Comparison of ENCODE assay signal across 9 cellular contexts in the genomic region with DNA sequence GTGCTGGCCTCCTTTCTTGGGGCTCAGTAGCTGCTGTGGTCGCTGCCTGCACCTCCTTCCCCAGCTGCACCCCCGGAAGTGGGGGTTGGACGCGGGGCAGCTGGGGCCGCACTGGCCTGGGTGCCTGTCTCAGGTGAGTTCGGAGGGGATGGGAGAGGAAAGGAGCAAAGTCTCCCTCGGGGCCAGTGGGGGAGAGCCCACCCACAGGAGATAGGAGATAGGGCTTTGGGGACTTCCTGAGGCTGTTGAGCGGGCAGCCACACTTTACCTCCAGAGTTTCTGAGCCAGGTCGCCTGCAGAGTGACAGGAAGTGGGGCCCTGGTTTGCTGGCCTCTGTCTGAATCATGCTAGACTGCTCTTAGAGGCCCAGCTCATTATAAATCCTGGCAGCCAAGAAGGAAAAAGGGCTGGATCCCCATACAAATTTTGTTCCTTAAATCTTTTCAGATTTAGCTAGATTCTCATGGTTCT. TPM values are rescaled to one million over a fixed set of nuclear protein-coding genes. Genes with fewer than 3 reads are reported as not detected.
DNase-seq lines count a peak whose midpoint lies in the region; ATAC-seq and TF ChIP-seq lines count a peak whose summit lies in the region.
"Had no signal": no experiment of that assay in that cellular context is flagged by ENCODE, and none has a peak within 500 bp of the region (broad histone marks: within the 10 kb centered on the region; RNA-seq: fewer than 3 reads in every experiment).

No MANE protein-coding gene starts in this region.

- peaks cover 8% of the 10 kb centered on the region for H3K36me3 Mint-ChIP-seq in activated naive CD8-positive, alpha-beta T cell

- peak overlapping the region; percentile 81 for H3K27ac ChIP-seq in OCI-LY1 (ENCODE audit: low read depth, low read length, poor library complexity, severe bottlenecking)
- no peak overlapping the region for H3K27ac ChIP-seq in body of pancreas
- H3K27ac ChIP-seq: SJSA1 had no signal

- DNase-seq in stimulated activated CD4-positive, alpha-beta T cell treated with anti-CD3 and anti-CD28 coated beads, Interleukin-4, amount 100 ng/mL, for 24 hours = peak; percentile 69
- no peak for DNase-seq in body of pancreas
- no peak for DNase-seq in NCI-H1048 (lab: John Stamatoyannopoulos, UW)
- DNase-seq in NCI-H774 (lab: John Stamatoyannopoulos, UW) = no peak

- no peaks in the 10 kb centered on the region for H3K9me3 Mint-ChIP-seq in activated naive CD8-positive, alpha-beta T cell (ENCODE audit: low read depth)

- H3K27me3 ChIP-seq in OCI-LY1 (ENCODE audit: insufficient read depth, low read length) (no peaks in the 10 kb centered on the region), body of pancreas (no peaks in the 10 kb centered on the region)
- H3K27me3 ChIP-seq: SJSA1 had no signal

- ATAC-seq in GM18858 (IDR thresholded peaks at IDR 0.05; ENCODE audit: unreplicated experiment) = peak; percentile 34
- peak; percentile 68 for ATAC-seq in HG02759 (IDR thresholded peaks at IDR 0.05; ENCODE audit: unreplicated experiment)
- ATAC-seq in body of pancreas = no peak

- H3K36me3 ChIP-seq in OCI-LY1 (ENCODE audit: insufficient read depth, low read length) = peaks cover 11% of the 10 kb centered on the region; the same call in 1 of the 2 replicates
- H3K36me3 ChIP-seq in body of pancreas (replicated peaks in 1 of 2; ENCODE audit: insufficient read depth in 1 of 2, low read depth in 2 of 2) = no peaks in the 10 kb centered on the region
- H3K36me3 ChIP-seq: SJSA1 had no signal

- H3F3A ChIP-seq in OCI-LY1 (ENCODE audit: insufficient read depth, low read length) = peaks cover 6% of the 10 kb centered on the region

- H3K4me1 ChIP-seq in OCI-LY1 (ENCODE audit: insufficient read depth, low read length, severe bottlenecking) (peaks cover 100% of the 10 kb centered on the region), body of pancreas (peaks cover 50% of the 10 kb centered on the region)

- H3K9me3 ChIP-seq in OCI-LY1 (ENCODE audit: low read length) (no peaks in the 10 kb centered on the region), body of pancreas (no peaks in the 10 kb centered on the region)
- H3K9me3 ChIP-seq: SJSA1 had no signal

- no peaks in the 10 kb centered on the region for H4K20me1 ChIP-seq in OCI-LY1 (ENCODE audit: insufficient read depth, low read length)

- WGBS in body of pancreas, 2 donors = 69 to 71% methylated on average over 9 of the region's 9 CpGs

- intact Hi-C loops in body of pancreas (cut with DNase I) = no loop called here

- peak overlapping the region; percentile 87 for H3K27ac Mint-ChIP-seq in activated naive CD8-positive, alpha-beta T cell

- H3K4me3 Mint-ChIP-seq in activated naive CD8-positive, alpha-beta T cell = peak overlapping the region; percentile 81

- H2AFZ ChIP-seq in OCI-LY1 (ENCODE audit: low read length) = no peak overlapping the region

- no peaks in the 10 kb centered on the region for H3K9me2 ChIP-seq in OCI-LY1 (ENCODE audit: low read depth, low read length)

- H3K4me1 Mint-ChIP-seq in activated naive CD8-positive, alpha-beta T cell (ENCODE audit: low read depth) = peaks cover 93% of the 10 kb centered on the region

- peak overlapping the region; percentile 40 for H3K4me3 ChIP-seq in OCI-LY1 (ENCODE audit: low read depth, low read length, poor library complexity, severe bottlenecking)
- H3K4me3 ChIP-seq in body of pancreas = no peak overlapping the region
- H3K4me3 ChIP-seq: SJSA1 had no signal

- TF ChIP-seq CTCF in OCI-LY1 (IDR thresholded peaks at IDR 0.05; ENCODE audit: low read length) (no peak), body of pancreas (IDR thresholded peaks at IDR 0.05) (no peak)

- H3K4me2 ChIP-seq in OCI-LY1 (ENCODE audit: low read length) = peak overlapping the region; percentile 89

- peaks cover 92% of the 10 kb centered on the region for H3K79me2 ChIP-seq in OCI-LY1 (ENCODE audit: insufficient read depth, low read length)

- no peaks in the 10 kb centered on the region for H3K27me3 Mint-ChIP-seq in activated naive CD8-positive, alpha-beta T cell

- peak overlapping the region; percentile 25 for H3K9ac ChIP-seq in OCI-LY1 (ENCODE audit: low read length)

- TF ChIP-seq POLR2A in body of pancreas (IDR thresholded peaks at IDR 0.05) = no peak

RNA-seq across cellular contexts. Expression of a gene that starts 8.1 kb away (rescaled TPM):
- total RNA-seq in body of pancreas = 10 to 100 TPM; 17.4 to 24.4 TPM
- total RNA-seq: SJSA1 had no signal
